In the genomic region with DNA sequence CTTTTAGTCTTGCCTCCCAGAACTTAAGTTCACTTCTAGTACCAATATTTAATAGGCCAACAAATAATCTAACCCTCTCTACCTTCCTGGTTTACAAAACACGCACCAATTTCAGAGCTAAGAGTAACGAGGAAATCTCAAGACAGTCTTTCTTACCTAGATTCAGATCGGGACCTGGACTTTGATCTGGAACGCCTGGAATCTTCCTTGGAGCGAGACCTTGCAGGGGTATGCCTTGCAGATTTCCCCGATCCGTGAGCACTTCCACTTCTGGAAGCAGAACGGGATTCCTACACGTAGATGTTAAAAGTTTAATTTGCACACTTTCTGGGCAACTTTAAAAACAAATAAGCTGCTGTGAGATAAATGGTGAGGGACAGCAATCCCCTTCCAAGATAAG, we compare ENCODE assay signal across 12 cellular contexts. TPM values are rescaled to one million over a fixed set of nuclear protein-coding genes. Genes with fewer than 3 reads are reported as not detected.
DNase-seq lines count a peak whose midpoint lies in the region; ATAC-seq and TF ChIP-seq lines count a peak whose summit lies in the region.
"Had no signal": no experiment of that assay in that cellular context is flagged by ENCODE, and none has a peak within 500 bp of the region (broad histone marks: within the 10 kb centered on the region; RNA-seq: fewer than 3 reads in every experiment).

No MANE protein-coding gene starts in this region.

- intact Hi-C loops in activated T-helper 2 cell treated with anti-CD3 and anti-CD28 coated beads, Interferon-gamma antibody, Interleukin-2, Interleukin-4, amounts not matched to agents 10 μg/mL and 5 μg/mL and 100 μg/mL, durations not matched to agents 14 hours and 24 hours and 36 hours (cut with micrococcal nuclease): no loop called here
- intact Hi-C loops in PC-3 (cut with micrococcal nuclease): loop anchor here (5.0 kb wide), 1 partner anchor 264 kb away; no protein-coding TSS in a partner anchor

- H3K4me3 Mint-ChIP-seq in activated T-helper 2 cell treated with anti-CD3 and anti-CD28 coated beads, Interferon-gamma antibody, Interleukin-2, Interleukin-4, amounts not matched to agents 10 μg/mL and 5 μg/mL and 100 μg/mL, durations not matched to agents 14 hours and 24 hours and 36 hours (ENCODE audit: low read depth): peak overlapping the region; percentile 48
- peak overlapping the region; percentile 28 to 67 (median 50) for H3K4me3 Mint-ChIP-seq in immature natural killer cell
- no peak overlapping the region for H3K4me3 Mint-ChIP-seq in stimulated activated naive B cell treated with anti-CD40 and anti-IgM and Interleukin-4, amounts not matched to agents 10 μg/mL and 1 μg/mL and 100 μg/mL, for 72 hours

- BruUV-seq in PC-3 (replicated peaks; lab: Mats Ljungman, UMichigan): no TSS peak

- DNase-seq in activated naive CD4-positive, alpha-beta T cell treated with anti-CD3 and anti-CD28 coated beads, Interleukin-2, amount 50 U/mL, for 72 hours (ENCODE audit: low spot score in 2 of 2): no peak
- DNase-seq in activated naive CD4-positive, alpha-beta T cell treated with Interleukin-2 at 50 U/mL for 16 hours: no peak
- no peak for DNase-seq in activated T-helper 2 cell treated with anti-CD3 and anti-CD28 coated beads, Interferon-gamma antibody, Interleukin-2, Interleukin-4, amounts not matched to agents 10 μg/mL and 5 μg/mL and 100 μg/mL, durations not matched to agents 14 hours and 24 hours and 36 hours (ENCODE audit: low spot score)
- DNase-seq in immature natural killer cell (no peak), PC-3 (no peak), inferior parietal cortex (ENCODE audit: extremely low spot score) (no peak)
- DNase-seq in stimulated activated naive B cell treated with anti-CD40 and anti-IgM and Interleukin-4, amounts not matched to agents 10 μg/mL and 1 μg/mL and 100 μg/mL, for 72 hours: no peak
- no peak for DNase-seq in stimulated activated CD4-positive, alpha-beta T cell treated with anti-CD3 and anti-CD28 coated beads, Interleukin-2, amount 100 ng/mL, for 48 hours
- DNase-seq: dermis blood vessel endothelial cell, EL, NCI-H2171 had no signal

- no peaks in the 10 kb centered on the region for H3K9me3 Mint-ChIP-seq in activated naive CD4-positive, alpha-beta T cell treated with anti-CD3 and anti-CD28 coated beads, Interleukin-2, amount 50 U/mL, for 72 hours
- H3K9me3 Mint-ChIP-seq in activated T-helper 2 cell treated with anti-CD3 and anti-CD28 coated beads, Interferon-gamma antibody, Interleukin-2, Interleukin-4, amounts not matched to agents 10 μg/mL and 5 μg/mL and 100 μg/mL, durations not matched to agents 14 hours and 24 hours and 36 hours: no peaks in the 10 kb centered on the region
- no peaks in the 10 kb centered on the region for H3K9me3 Mint-ChIP-seq in immature natural killer cell
- no peaks in the 10 kb centered on the region for H3K9me3 Mint-ChIP-seq in stimulated activated naive B cell treated with anti-CD40 and anti-IgM and Interleukin-4, amounts not matched to agents 10 μg/mL and 1 μg/mL and 100 μg/mL, for 72 hours

- no peak overlapping the region for H3K4me2 ChIP-seq in PC-3 (ENCODE audit: low read length)

- POLR2A ChIA-PET in PC-3 (lab: Charles Lee; ENCODE audit: unreplicated experiment): no interaction called here

- H3K36me3 Mint-ChIP-seq in activated naive CD4-positive, alpha-beta T cell treated with anti-CD3 and anti-CD28 coated beads, Interleukin-2, amount 50 U/mL, for 72 hours: peaks cover 71 to 96% of the 10 kb centered on the region in 2 donors
- peaks cover 99% of the 10 kb centered on the region for H3K36me3 Mint-ChIP-seq in activated T-helper 2 cell treated with anti-CD3 and anti-CD28 coated beads, Interferon-gamma antibody, Interleukin-2, Interleukin-4, amounts not matched to agents 10 μg/mL and 5 μg/mL and 100 μg/mL, durations not matched to agents 14 hours and 24 hours and 36 hours (ENCODE audit: low read depth)
- peaks cover 16 to 51% (median 25%) of the 10 kb centered on the region in 3 donors for H3K36me3 Mint-ChIP-seq in immature natural killer cell
- peaks cover 36 to 59% of the 10 kb centered on the region in 2 donors for H3K36me3 Mint-ChIP-seq in stimulated activated naive B cell treated with anti-CD40 and anti-IgM and Interleukin-4, amounts not matched to agents 10 μg/mL and 1 μg/mL and 100 μg/mL, for 72 hours

- ATAC-seq in activated naive CD4-positive, alpha-beta T cell treated with anti-CD3 and anti-CD28 coated beads, Interleukin-2, amount 50 U/mL, for 72 hours: no peak
- no peak for ATAC-seq in stimulated activated naive B cell treated with anti-CD40 and anti-IgM and Interleukin-4, amounts not matched to agents 10 μg/mL and 1 μg/mL and 100 μg/mL, for 72 hours (replicated peaks)
- no peak for ATAC-seq in PC-3

- no peaks in the 10 kb centered on the region for H3K27me3 ChIP-seq in PC-3 (ENCODE audit: low read length)
- H3K27me3 ChIP-seq: vagina had no signal

- H3K79me2 ChIP-seq in PC-3 (ENCODE audit: low read length): peaks cover 100% of the 10 kb centered on the region

- peaks cover 71% of the 10 kb centered on the region for H3K4me1 Mint-ChIP-seq in activated T-helper 2 cell treated with anti-CD3 and anti-CD28 coated beads, Interferon-gamma antibody, Interleukin-2, Interleukin-4, amounts not matched to agents 10 μg/mL and 5 μg/mL and 100 μg/mL, durations not matched to agents 14 hours and 24 hours and 36 hours (ENCODE audit: low read depth)
- H3K4me1 Mint-ChIP-seq in immature natural killer cell: peaks cover 73 to 96% of the 10 kb centered on the region in 2 donors
- H3K4me1 Mint-ChIP-seq in stimulated activated naive B cell treated with anti-CD40 and anti-IgM and Interleukin-4, amounts not matched to agents 10 μg/mL and 1 μg/mL and 100 μg/mL, for 72 hours: peaks cover 39 to 76% of the 10 kb centered on the region in 2 donors

- peaks cover 99% of the 10 kb centered on the region for H4K20me1 ChIP-seq in PC-3 (ENCODE audit: low read length)

- H3K27ac ChIP-seq in PC-3 (ENCODE audit: low read length): no peak overlapping the region
- H3K27ac ChIP-seq: vagina had no signal

- H3K36me3 ChIP-seq in PC-3 (ENCODE audit: low read depth, low read length): peaks cover 98% of the 10 kb centered on the region

- H3K9me2 ChIP-seq in PC-3 (replicated peaks; ENCODE audit: low read length): no peaks in the 10 kb centered on the region

- H2AFZ ChIP-seq in PC-3 (ENCODE audit: low read length): no peak overlapping the region

- no peak overlapping the region for H3K9ac ChIP-seq in PC-3 (ENCODE audit: low read length)

- CTCF ChIA-PET in PC-3 (lab: Charles Lee): no interaction called here

- H3K4me3 ChIP-seq in PC-3 (ENCODE audit: low read length): no peak overlapping the region
- H3K4me3 ChIP-seq: vagina had no signal

- no peaks in the 10 kb centered on the region for H3K9me3 ChIP-seq in PC-3 (ENCODE audit: low read length)
- H3K9me3 ChIP-seq: vagina had no signal

- peaks cover 14% of the 10 kb centered on the region for H3F3A ChIP-seq in PC-3 (ENCODE audit: low read length, unreplicated experiment)

- no peak for TF ChIP-seq CTCF in PC-3 (conservative IDR thresholded peaks at IDR 0.05; ENCODE audit: low read depth, low read length)

- H3K27ac Mint-ChIP-seq in activated naive CD4-positive, alpha-beta T cell treated with anti-CD3 and anti-CD28 coated beads, Interleukin-2, amount 50 U/mL, for 72 hours: peak overlapping the region; percentile 87 to 95
- peak overlapping the region; percentile 58 for H3K27ac Mint-ChIP-seq in activated T-helper 2 cell treated with anti-CD3 and anti-CD28 coated beads, Interferon-gamma antibody, Interleukin-2, Interleukin-4, amounts not matched to agents 10 μg/mL and 5 μg/mL and 100 μg/mL, durations not matched to agents 14 hours and 24 hours and 36 hours
- peak overlapping the region; percentile 5 to 68 (median 39) for H3K27ac Mint-ChIP-seq in immature natural killer cell
- peak overlapping the region; percentile 56 for H3K27ac Mint-ChIP-seq in stimulated activated naive B cell treated with anti-CD40 and anti-IgM and Interleukin-4, amounts not matched to agents 10 μg/mL and 1 μg/mL and 100 μg/mL, for 72 hours

- no peaks in the 10 kb centered on the region for H3K27me3 Mint-ChIP-seq in activated T-helper 2 cell treated with anti-CD3 and anti-CD28 coated beads, Interferon-gamma antibody, Interleukin-2, Interleukin-4, amounts not matched to agents 10 μg/mL and 5 μg/mL and 100 μg/mL, durations not matched to agents 14 hours and 24 hours and 36 hours (ENCODE audit: low read depth)
- peaks cover 0 to 17% (median 11%) of the 10 kb centered on the region in 3 donors for H3K27me3 Mint-ChIP-seq in immature natural killer cell (ENCODE audit: low read depth in 3 of 3)
- no peaks in the 10 kb centered on the region for H3K27me3 Mint-ChIP-seq in stimulated activated naive B cell treated with anti-CD40 and anti-IgM and Interleukin-4, amounts not matched to agents 10 μg/mL and 1 μg/mL and 100 μg/mL, for 72 hours

- peaks cover 43% of the 10 kb centered on the region for H3K4me1 ChIP-seq in PC-3 (ENCODE audit: insufficient read depth, low read length)

RNA-seq across cellular contexts. Expression of a gene that starts 11.4 kb away (rescaled TPM):
- 100 to 1,000 TPM; 164 to 269 TPM for total RNA-seq in activated naive CD4-positive, alpha-beta T cell treated with anti-CD3 and anti-CD28 coated beads, Interleukin-2, amount 50 U/mL, for 72 hours
- 277 and 282 TPM in 2 replicates for total RNA-seq in activated T-helper 2 cell treated with anti-CD3 and anti-CD28 coated beads, Interferon-gamma antibody, Interleukin-2, Interleukin-4, amounts not matched to agents 10 μg/mL and 5 μg/mL and 100 μg/mL, durations not matched to agents 14 hours and 24 hours and 36 hours
- 100 to 1,000 TPM; 133 to 223 (median 191) TPM for polyA plus RNA-seq in immature natural killer cell
- 279 and 287 TPM in 2 replicates for total RNA-seq in PC-3 (2014; rRNA removed)

Comparison
In these comparisons a context has a peak if more than half of its experiments do, and no peak if none do; other contexts are left out.
1. H3K27ac Mint-ChIP-seq: peak in every context shown above with its lines; median percentile 91 in activated naive CD4-positive, alpha-beta T cell treated with anti-CD3 and anti-CD28 coated beads, Interleukin-2, amount 50 U/mL, for 72 hours; 58 in activated T-helper 2 cell treated with anti-CD3 and anti-CD28 coated beads, Interferon-gamma antibody, Interleukin-2, Interleukin-4, amounts not matched to agents 10 μg/mL and 5 μg/mL and 100 μg/mL, durations not matched to agents 14 hours and 24 hours and 36 hours; 56 in stimulated activated naive B cell treated with anti-CD40 and anti-IgM and Interleukin-4, amounts not matched to agents 10 μg/mL and 1 μg/mL and 100 μg/mL, for 72 hours; 39 in immature natural killer cell.
2. H3K4me3 Mint-ChIP-seq: peak in activated T-helper 2 cell treated with anti-CD3 and anti-CD28 coated beads, Interferon-gamma antibody, Interleukin-2, Interleukin-4, amounts not matched to agents 10 μg/mL and 5 μg/mL and 100 μg/mL, durations not matched to agents 14 hours and 24 hours and 36 hours (single experiment) and immature natural killer cell (5 of 5); none in stimulated activated naive B cell treated with anti-CD40 and anti-IgM and Interleukin-4, amounts not matched to agents 10 μg/mL and 1 μg/mL and 100 μg/mL, for 72 hours (0 of 2).